In the genomic region with DNA sequence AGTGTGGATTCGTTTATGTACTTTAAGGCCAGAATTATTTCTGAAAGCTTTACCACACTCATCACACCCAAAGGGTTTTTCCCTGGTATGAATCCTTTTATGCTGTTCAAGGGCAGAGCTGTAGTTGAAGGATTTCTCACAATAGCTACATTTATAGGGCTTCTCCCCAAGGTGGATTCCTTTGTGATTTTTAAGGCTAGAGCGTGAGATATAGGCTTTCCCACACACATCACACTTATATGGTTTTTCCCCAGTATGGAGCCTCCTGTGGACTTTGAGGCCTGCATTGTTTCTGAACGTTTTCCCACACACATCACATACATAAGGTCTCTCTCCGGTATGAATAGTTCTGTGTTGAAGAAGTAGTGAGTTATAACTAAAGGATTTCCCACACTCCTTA, we compare ENCODE assay signal across 23 cellular contexts. TPM values are rescaled to one million over a fixed set of nuclear protein-coding genes. Genes with fewer than 3 reads are reported as not detected.
"Had no signal": no experiment of that assay in that cellular context is flagged by ENCODE, and none has a peak within 500 bp of the region (broad histone marks: within the 10 kb centered on the region; RNA-seq: fewer than 3 reads in every experiment).

No MANE protein-coding gene starts in this region.

- H3K27me3 ChIP-seq: dorsolateral prefrontal cortex, esophagus muscularis mucosa, neutrophil, right atrium auricular region, sigmoid colon, stomach, transverse colon had no signal

- H3K9me3 ChIP-seq: right atrium auricular region had no signal

- H3K4me3 Mint-ChIP-seq: naive thymus-derived CD8-positive, alpha-beta T cell had no signal

- H3K4me1 ChIP-seq: right atrium auricular region, sigmoid colon, stomach, transverse colon had no signal

- DNase-seq: cortex of kidney; dorsolateral prefrontal cortex; effector CD8-positive, alpha-beta T cell; foreskin fibroblast; kidney; mammary epithelial cell; mucosa of descending colon; naive thymus-derived CD8-positive, alpha-beta T cell; posterior cingulate gyrus; sigmoid colon; stimulated activated naive CD4-positive, alpha-beta T cell; stomach; substantia nigra; transverse colon had no signal

- H3K27ac Mint-ChIP-seq: naive thymus-derived CD8-positive, alpha-beta T cell had no signal

- H3K27ac ChIP-seq: dorsolateral prefrontal cortex, epithelial cell of prostate, esophagus muscularis mucosa, neutrophil, right atrium auricular region, sigmoid colon, skin epidermis, stomach, thoracic aorta, transverse colon had no signal

- ATAC-seq: mucosa of descending colon; naive thymus-derived CD8-positive, alpha-beta T cell had no signal

- H3K4me3 ChIP-seq: dorsolateral prefrontal cortex, esophagus muscularis mucosa, mucosa of descending colon, right atrium auricular region, sigmoid colon, skin epidermis, stomach, thoracic aorta, transverse colon had no signal

- H3K27me3 Mint-ChIP-seq: naive thymus-derived CD8-positive, alpha-beta T cell had no signal

RNA-seq across cellular contexts. Expression of a gene that starts 49.1 kb away (rescaled TPM):
- total RNA-seq: mammary epithelial cell; naive thymus-derived CD8-positive, alpha-beta T cell; osteocyte; thoracic aorta; ureter had no signal
- polyA plus RNA-seq: mammary epithelial cell; naive thymus-derived CD8-positive, alpha-beta T cell; neural cell had no signal
